Comparison of ENCODE assay signal across 8 cellular contexts in the genomic region with DNA sequence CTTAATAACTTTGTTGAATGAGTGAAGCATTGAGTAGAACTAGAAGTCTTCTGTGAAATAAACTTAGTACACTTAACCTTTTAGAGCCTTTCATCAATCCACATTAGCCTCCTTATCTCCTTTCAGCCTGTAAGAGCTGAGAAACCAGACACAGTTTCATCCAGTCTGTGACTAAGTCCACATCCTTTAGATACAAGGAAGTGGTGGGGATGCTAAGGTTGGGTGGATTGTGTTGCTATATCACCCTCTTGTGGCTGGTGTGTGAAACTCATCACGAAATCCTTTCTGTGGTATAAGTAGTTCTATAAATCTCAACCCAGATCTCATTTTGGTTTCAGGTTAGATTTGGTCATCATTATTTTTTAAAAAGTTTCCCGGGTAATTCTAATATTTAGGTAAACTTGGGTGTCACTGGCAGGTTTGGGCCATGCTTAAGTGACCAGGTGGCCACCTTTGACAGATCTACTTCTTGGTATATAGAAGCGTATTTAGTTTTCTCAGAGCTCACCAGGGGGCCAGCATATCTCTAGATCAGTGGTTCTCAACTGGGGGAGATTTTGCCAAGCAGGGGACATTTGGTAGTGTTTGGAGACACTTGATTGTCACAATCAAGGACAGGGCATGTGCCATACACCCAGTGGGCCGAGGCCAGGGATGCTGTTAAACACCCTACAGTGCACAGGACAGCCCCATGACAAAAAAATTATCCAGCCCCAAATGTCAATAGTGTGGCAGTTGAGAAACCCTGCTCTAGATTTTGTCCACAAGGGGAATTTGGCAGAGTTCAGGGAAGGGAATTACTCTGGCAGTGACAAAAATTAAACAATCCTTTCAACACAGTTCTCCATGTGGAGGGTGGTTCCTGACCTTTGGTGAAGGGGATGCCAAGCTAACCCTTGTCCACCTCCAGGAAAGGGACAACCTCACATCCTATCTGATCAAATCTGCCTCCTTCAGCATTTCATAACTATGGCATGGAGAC. TPM values are rescaled to one million over a fixed set of nuclear protein-coding genes. Genes with fewer than 3 reads are reported as not detected.
DNase-seq lines count a peak whose midpoint lies in the region; ATAC-seq and TF ChIP-seq lines count a peak whose summit lies in the region.

No MANE protein-coding gene starts in this region.

- ATAC-seq in RWPE2 (ENCODE audit: low read depth) = peak; percentile 96
- peak; percentile 81 for ATAC-seq in sciatic nerve

- H3K36me3 ChIP-seq in HAP-1 (replicated peaks) (no peaks in the 10 kb centered on the region), RWPE2 (ENCODE audit: low read depth) (no peaks in the 10 kb centered on the region), adipocyte (ENCODE audit: control insufficient read depth, insufficient read depth, low read length, severe bottlenecking) (no peaks in the 10 kb centered on the region), left ventricle myocardium inferior (no peaks in the 10 kb centered on the region)

- in situ Hi-C loops in HAP-1 (cut with MboI; ENCODE audit: low sequenced_read_pairs) = no loop called here

- H3K4me3 ChIP-seq in HAP-1 (no peak overlapping the region), RWPE2 (ENCODE audit: severe bottlenecking) (no peak overlapping the region), adipocyte (ENCODE audit: low read length) (no peak overlapping the region), left ventricle myocardium inferior (no peak overlapping the region)

- intact Hi-C loops in left ventricle myocardium inferior (cut with micrococcal nuclease) = loop anchor here (5.0 kb wide), 1 partner anchor 175 kb away; no protein-coding TSS in a partner anchor
- intact Hi-C loops in sciatic nerve (cut with DNase I) = no loop called here

- no peaks in the 10 kb centered on the region for H3K9me3 ChIP-seq in HAP-1
- H3K9me3 ChIP-seq in RWPE2 (ENCODE audit: severe bottlenecking) = no peaks in the 10 kb centered on the region
- H3K9me3 ChIP-seq in adipocyte (ENCODE audit: control insufficient read depth, low read length) = no peaks in the 10 kb centered on the region
- H3K9me3 ChIP-seq in left ventricle myocardium inferior (replicated peaks) = peaks cover 20% of the 10 kb centered on the region

- TF ChIP-seq CTCF in RWPE2 (IDR thresholded peaks at IDR 0.05; ENCODE audit: poor library complexity, severe bottlenecking) = peak; percentile 83
- TF ChIP-seq CTCF in left ventricle myocardium inferior (IDR thresholded peaks at IDR 0.05; ENCODE audit: borderline replicate concordance) = peak; percentile 73

- H3K27ac ChIP-seq in RWPE2 (ENCODE audit: poor library complexity, severe bottlenecking) (no peak overlapping the region), left ventricle myocardium inferior (replicated peaks) (no peak overlapping the region)

- H3K27me3 ChIP-seq in HAP-1 (ENCODE audit: low read depth) = peaks cover 11% of the 10 kb centered on the region
- peaks cover 11% of the 10 kb centered on the region for H3K27me3 ChIP-seq in RWPE2 (ENCODE audit: insufficient read depth, poor library complexity, severe bottlenecking)
- peaks cover 29% of the 10 kb centered on the region for H3K27me3 ChIP-seq in adipocyte (replicated peaks; ENCODE audit: control insufficient read depth, insufficient read depth, low read length)
- peaks cover 48% of the 10 kb centered on the region for H3K27me3 ChIP-seq in left ventricle myocardium inferior (ENCODE audit: low read depth)

- H3K4me1 ChIP-seq in HAP-1 (no peaks in the 10 kb centered on the region), RWPE2 (ENCODE audit: insufficient read depth, poor library complexity, severe bottlenecking) (no peaks in the 10 kb centered on the region), adipocyte (ENCODE audit: control insufficient read depth, insufficient read depth, low read length) (no peaks in the 10 kb centered on the region), left ventricle myocardium inferior (no peaks in the 10 kb centered on the region)

- peak; percentile 59 for DNase-seq in activated gamma-delta T cell treated with Interleukin-2 at 50 U/mL for 16 hours
- DNase-seq in activated gamma-delta T cell (lab: John Stamatoyannopoulos, UW) = no peak
- DNase-seq in HAP-1 (ENCODE audit: low spot score in 2 of 2) = peak; percentile 34 to 54
- DNase-seq in LoVo (ENCODE audit: low spot score) = peak; percentile 82
- no peak for DNase-seq in RWPE2 (ENCODE audit: low spot score)
- peak; percentile 57 for DNase-seq in adipocyte (ENCODE audit: low read depth)
- DNase-seq in left ventricle myocardium inferior = no peak
- DNase-seq in sciatic nerve (ENCODE audit: low spot score) = no peak

- no peak overlapping the region for H3K9ac ChIP-seq in adipocyte (ENCODE audit: low read length)

RNA-seq across cellular contexts. Expression of gene CD84, which starts 28.0 kb away (rescaled TPM):
- 3.6 TPM for total RNA-seq in left ventricle myocardium inferior
- total RNA-seq in sciatic nerve = 13.5 TPM

RNA-seq across cellular contexts. Expression of gene SLAMF1, which starts 39.5 kb away (rescaled TPM):
- not detected for total RNA-seq in left ventricle myocardium inferior
- 0.71 TPM for total RNA-seq in sciatic nerve

Comparison
In these comparisons a context has a peak if more than half of its experiments do, and no peak if none do; other contexts are left out.
1. DNase-seq: peak in activated gamma-delta T cell treated with Interleukin-2 at 50 U/mL for 16 hours (single experiment), HAP-1 (2 of 2), LoVo (single experiment) and adipocyte (single experiment); none in activated gamma-delta T cell (single experiment), RWPE2 (single experiment), left ventricle myocardium inferior (single experiment) and sciatic nerve (single experiment).